25 cellular contexts compared by ENCODE assay signal in the genomic region with DNA sequence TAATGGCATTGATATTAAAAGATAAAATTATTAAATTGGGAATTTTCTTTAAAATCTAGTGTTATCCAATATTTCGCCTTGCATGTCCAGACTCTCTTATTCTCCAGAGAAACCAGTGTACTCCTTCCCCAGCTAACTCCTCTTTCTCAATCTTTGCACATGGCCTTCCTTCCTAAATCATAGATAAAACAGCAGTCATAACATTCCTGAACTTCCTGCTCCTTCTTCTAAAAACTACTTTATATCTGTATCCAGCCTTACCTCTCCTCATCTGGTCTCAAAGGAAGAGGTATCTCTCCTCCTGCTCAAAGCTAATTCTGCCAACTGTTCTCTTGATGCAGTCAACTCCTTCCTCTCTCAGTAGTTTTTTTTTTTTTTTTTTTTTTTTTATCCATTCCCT. TPM values are rescaled to one million over a fixed set of nuclear protein-coding genes. Genes with fewer than 3 reads are reported as not detected.
DNase-seq lines count a peak whose midpoint lies in the region; ATAC-seq, FAIRE-seq and TF ChIP-seq lines count a peak whose summit lies in the region.
"Had no signal": no experiment of that assay in that cellular context is flagged by ENCODE, and none has a peak within 500 bp of the region (broad histone marks: within the 10 kb centered on the region; RNA-seq: fewer than 3 reads in every experiment).

No MANE protein-coding gene starts in this region.

- H4K20me1 ChIP-seq in endothelial cell of umbilical vein (replicated peaks; ENCODE audit: control insufficient read depth, extremely low read depth, insufficient read depth, low read length) (no peaks in the 10 kb centered on the region), hepatocyte (ENCODE audit: insufficient read depth, poor library complexity, severe bottlenecking) (no peaks in the 10 kb centered on the region)

- FAIRE-seq in endothelial cell of umbilical vein (lab: Jason Lieb, UNC): no peak
- FAIRE-seq: GM12892 had no signal

- H3K36me3 ChIP-seq in endothelial cell of umbilical vein (ENCODE audit: control insufficient read depth in 2 of 2, extremely low read depth in 1 of 2, insufficient read depth in 2 of 2, low read length in 2 of 2): no peaks in the 10 kb centered on the region
- no peaks in the 10 kb centered on the region for H3K36me3 ChIP-seq in hepatocyte (replicated peaks; ENCODE audit: insufficient read depth, low read depth)
- H3K36me3 ChIP-seq: heart left ventricle, right lobe of liver had no signal

- H3K9me2 ChIP-seq in hepatocyte (replicated peaks; ENCODE audit: insufficient read depth): no peaks in the 10 kb centered on the region

- H2AFZ ChIP-seq in endothelial cell of umbilical vein (ENCODE audit: low read depth, low read length) (peak overlapping the region; percentile 17), hepatocyte (no peak overlapping the region)

- no peak for DNase-seq in Right ventricle myocardium superior
- no peak for DNase-seq in cardiac septum (ENCODE audit: low spot score)
- no peak for DNase-seq in endothelial cell of umbilical vein (ENCODE audit: low read depth, low spot score)
- DNase-seq in hepatocyte (ENCODE audit: low spot score): no peak
- no peak for DNase-seq in NCI-H774 (lab: John Stamatoyannopoulos, UW)
- DNase-seq: 8988T; activated CD4-positive, alpha-beta T cell treated with anti-CD3 and anti-CD28 coated beads for 4 hours; activated CD8-positive, alpha-beta memory T cell treated with anti-CD3 and anti-CD28 coated beads for 24 hours; activated effector memory CD4-positive, alpha-beta T cell treated with anti-CD3 and anti-CD28 coated beads, Interleukin-2, amount 50 U/mL, for 16 hours; activated naive CD8-positive, alpha-beta T cell treated with anti-CD3 and anti-CD28 coated beads for 36 hours; CD4-positive, alpha-beta memory T cell; foreskin keratinocyte; H7; mammary epithelial cell; NCI-H1105; NCI-H345; NCI-H748 treated with DMSO at 0.1 percent for 48 hours; right lobe of liver; stimulated activated CD4-positive, alpha-beta T cell treated with anti-CD3 and anti-CD28 coated beads, Interleukin-15, amount 100 ng/mL, for 24 hours; stimulated activated naive CD4-positive, alpha-beta T cell had no signal

- ATAC-seq in Right ventricle myocardium superior (ENCODE audit: poor library complexity) (peak; percentile 59), GM18868 (IDR thresholded peaks at IDR 0.05; ENCODE audit: unreplicated experiment) (no peak), GM21515 (IDR thresholded peaks at IDR 0.05; ENCODE audit: unreplicated experiment) (no peak), HG03432 (IDR thresholded peaks at IDR 0.05; ENCODE audit: unreplicated experiment) (no peak)
- ATAC-seq: foreskin keratinocyte had no signal

- dilution Hi-C loops in endothelial cell of umbilical vein (cut with MboI; ENCODE audit: extremely low pct_ligation_motif_present, low sequenced_read_pairs): no loop called here

- 88% methylated on average over 1 of the region's 1 CpG for WGBS in hepatocyte (ENCODE audit: low lambda C conversion rate, missing lambda C conversion rate)

- H3K4me1 ChIP-seq in endothelial cell of umbilical vein (ENCODE audit: control insufficient read depth, extremely low read depth, insufficient read depth, low read length) (peaks cover 20% of the 10 kb centered on the region), hepatocyte (ENCODE audit: insufficient read depth) (no peaks in the 10 kb centered on the region)
- H3K4me1 ChIP-seq: right lobe of liver had no signal

- no peak overlapping the region for H3K9ac ChIP-seq in endothelial cell of umbilical vein (replicated peaks; ENCODE audit: extremely low read depth, insufficient read depth, low read length)

- no TSS peak for BruUV-seq in endothelial cell of umbilical vein (replicated peaks; lab: Mats Ljungman, UMichigan)

- no peak for TF ChIP-seq POLR2A in endothelial cell of umbilical vein (IDR thresholded peaks at IDR 0.05; ENCODE audit: low read depth, low read length)

- POLR2A ChIA-PET in endothelial cell of umbilical vein (lab: Charles Lee): no interaction called here

- H3K79me2 ChIP-seq in endothelial cell of umbilical vein (ENCODE audit: control insufficient read depth, insufficient read depth, low read length) (no peaks in the 10 kb centered on the region), hepatocyte (no peaks in the 10 kb centered on the region)

- no peak for TF ChIP-seq CTCF in endothelial cell of umbilical vein (IDR thresholded peaks at IDR 0.05; ENCODE audit: extremely low read depth in 1 of 2, insufficient read depth in 1 of 2, low read depth in 1 of 2, low read length in 2 of 2)
- no peak for TF ChIP-seq CTCF in hepatocyte (IDR thresholded peaks at IDR 0.05; ENCODE audit: poor library complexity)

- H3K27me3 ChIP-seq in endothelial cell of umbilical vein (ENCODE audit: control insufficient read depth in 2 of 2, insufficient read depth in 2 of 2, low read length in 2 of 2) (no peaks in the 10 kb centered on the region), hepatocyte (no peaks in the 10 kb centered on the region)
- H3K27me3 ChIP-seq: foreskin keratinocyte, heart left ventricle, right lobe of liver had no signal

- H3K27ac ChIP-seq in endothelial cell of umbilical vein (ENCODE audit: insufficient read depth, low read depth, low read length) (no peak overlapping the region), hepatocyte (peak overlapping the region; percentile 24)
- H3K27ac ChIP-seq: foreskin keratinocyte, right lobe of liver had no signal

- CTCF ChIA-PET in endothelial cell of umbilical vein (lab: Charles Lee): interaction anchor here (0.6 to 1.5 kb wide), 6 partner anchors 8 to 174 kb away, joined by 3 to 10 read pairs (median 4); no protein-coding TSS in a partner anchor

- H3K4me2 ChIP-seq in endothelial cell of umbilical vein (ENCODE audit: insufficient read depth, low read length) (no peak overlapping the region), hepatocyte (no peak overlapping the region)

- H3K9me3 ChIP-seq in endothelial cell of umbilical vein (replicated peaks; ENCODE audit: control insufficient read depth, insufficient read depth, low read length) (no peaks in the 10 kb centered on the region), hepatocyte (ENCODE audit: low read depth) (no peaks in the 10 kb centered on the region)
- H3K9me3 ChIP-seq: heart left ventricle, right lobe of liver had no signal

- H3K4me3 ChIP-seq in endothelial cell of umbilical vein (replicated peaks in 1 of 3; ENCODE audit: insufficient read depth in 1 of 3, low read depth in 1 of 3, low read length in 3 of 3) (no peak overlapping the region), hepatocyte (no peak overlapping the region)
- H3K4me3 ChIP-seq: right lobe of liver had no signal

- intact Hi-C loops in Right ventricle myocardium superior (cut with DNase I) (no loop called here), cardiac septum (cut with DNase I) (no loop called here), endothelial cell of umbilical vein (cut with micrococcal nuclease) (loop anchor here (2.0 kb wide), 1 partner anchor 16 kb away; no protein-coding TSS in a partner anchor)

- no peaks in the 10 kb centered on the region for H3K9me1 ChIP-seq in endothelial cell of umbilical vein (replicated peaks; ENCODE audit: control insufficient read depth, extremely low read depth, insufficient read depth, low read length)

TF ChIP-seq in endothelial cell of umbilical vein, 7 proteins besides CTCF, POLR2A, EP300 and RAD21:
- TF ChIP-seq FOS (IDR thresholded peaks at IDR 0.05; ENCODE audit: borderline replicate concordance, insufficient read depth, low read length): no peak
- TF ChIP-seq JUN (IDR thresholded peaks at IDR 0.05; ENCODE audit: borderline replicate concordance, insufficient read depth, insufficient read length, low read depth): no peak
- TF ChIP-seq, protein P1, sequence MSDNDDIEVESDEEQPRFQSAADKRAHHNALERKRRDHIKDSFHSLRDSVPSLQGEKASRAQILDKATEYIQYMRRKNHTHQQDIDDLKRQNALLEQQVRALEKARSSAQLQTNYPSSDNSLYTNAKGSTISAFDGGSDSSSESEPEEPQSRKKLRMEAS (IDR thresholded peaks at IDR 0.05; ENCODE audit: insufficient read depth, insufficient read length): no peak
- TF ChIP-seq MYC (IDR thresholded peaks at IDR 0.05; ENCODE audit: low read depth, low read length): no peak
- no peak for TF ChIP-seq POLR2AphosphoS5 (IDR thresholded peaks at IDR 0.05; ENCODE audit: insufficient read depth, low read depth, low read length)
- no peak for TF ChIP-seq GATA2 (IDR thresholded peaks at IDR 0.05; ENCODE audit: insufficient read depth, insufficient read length, low read depth, low read length)
- TF ChIP-seq EZH2 (IDR thresholded peaks at IDR 0.05; ENCODE audit: borderline replicate concordance, low read depth, low read length, severe bottlenecking): no peak

RNA-seq across cellular contexts. Expression of a gene that starts 39.5 kb away (rescaled TPM):
- total RNA-seq in Right ventricle myocardium superior (185 TPM), cardiac septum (318 TPM), endothelial cell of umbilical vein (45.6 and 45.7 TPM in 2 replicates), hepatocyte (86.9 and 87.7 TPM in 2 replicates)
- polyA plus RNA-seq in endothelial cell of umbilical vein (22.5 and 22.6 TPM in 2 replicates), hepatocyte (25.6 and 28.7 TPM in 2 replicates)
- polyA plus RNA-seq in endothelial cell of umbilical vein (2011; cell fraction: cytosol; rRNA removed): 32.6 and 35.9 TPM in 2 replicates
- 69.5 and 74.4 TPM in 2 replicates for polyA plus RNA-seq in endothelial cell of umbilical vein (2011; cell fraction: nucleus; rRNA removed)
- 22.6 and 38.0 TPM in 2 replicates for polyA plus RNA-seq in endothelial cell of umbilical vein (2012)
- polyA minus RNA-seq in endothelial cell of umbilical vein: 44.9 and 48.0 TPM in 2 replicates
- polyA minus RNA-seq in endothelial cell of umbilical vein (2011; cell fraction: cytosol; rRNA and poly(A)+ RNA removed): 85.3 TPM
- 81.3 and 92.2 TPM in 2 replicates for polyA minus RNA-seq in endothelial cell of umbilical vein (2011; cell fraction: nucleus; rRNA and poly(A)+ RNA removed)
